26 cellular contexts compared by ENCODE assay signal in genomic region chr13:65532231-65532630, GRCh38.
"Had no signal": no experiment of that assay in that cellular context is flagged by ENCODE, and none has a peak within 500 bp of the region (broad histone marks: within the 10 kb centered on the region; RNA-seq: fewer than 3 reads in every experiment).

No MANE protein-coding gene starts in this region.

- FAIRE-seq: RCC 7860, TTC549 had no signal

- H3K36me3 Mint-ChIP-seq: activated naive CD4-positive, alpha-beta T cell treated with anti-CD3 and anti-CD28 coated beads, Interleukin-2, amount 10 ng/mL, durations not matched to agents 7 days and 5 days; activated naive CD8-positive, alpha-beta T cell treated with anti-CD3 and anti-CD28 coated beads for 36 hours; T-cell had no signal

- H3K27me3 Mint-ChIP-seq: activated B cell treated with CpG ODN at 0.5 μM for 24 hours; activated CD4-positive, alpha-beta memory T cell treated with anti-CD3 and anti-CD28 coated beads, Interleukin-2, amount 10 ng/mL, durations not matched to agents 7 days and 5 days; activated naive CD4-positive, alpha-beta T cell treated with anti-CD3 and anti-CD28 coated beads, Interleukin-2, amount 10 ng/mL, durations not matched to agents 7 days and 5 days; activated naive CD8-positive, alpha-beta T cell treated with anti-CD3 and anti-CD28 coated beads for 36 hours; T-cell had no signal

- ATAC-seq: PC-3, T-cell had no signal

- H3K4me1 Mint-ChIP-seq: activated B cell treated with CpG ODN at 0.5 μM for 24 hours; activated CD4-positive, alpha-beta memory T cell treated with anti-CD3 and anti-CD28 coated beads, Interleukin-2, amount 10 ng/mL, durations not matched to agents 7 days and 5 days; activated naive CD4-positive, alpha-beta T cell treated with anti-CD3 and anti-CD28 coated beads, Interleukin-2, amount 10 ng/mL, durations not matched to agents 7 days and 5 days; activated naive CD8-positive, alpha-beta T cell treated with anti-CD3 and anti-CD28 coated beads for 36 hours; T-cell had no signal

- H3K36me3 ChIP-seq: brain microvascular endothelial cell, cardiac muscle cell had no signal

- DNase-seq: activated B cell treated with CpG ODN at 0.5 μM for 24 hours; activated CD4-positive, alpha-beta memory T cell treated with anti-CD3 and anti-CD28 coated beads, Interleukin-2, amount 10 ng/mL, durations not matched to agents 7 days and 5 days; activated CD4-positive, alpha-beta T cell treated with anti-CD3 and anti-CD28 coated beads for 1 hour; activated CD4-positive, alpha-beta T cell treated with anti-CD3 and anti-CD28 coated beads, Interleukin-2, amount 50 U/mL, for 1 hour; activated gamma-delta T cell treated with Interleukin-2 at 50 U/mL for 16 hours; activated naive CD4-positive, alpha-beta T cell treated with anti-CD3 and anti-CD28 coated beads, Interleukin-2, amount 10 ng/mL, durations not matched to agents 7 days and 5 days; activated naive CD8-positive, alpha-beta T cell treated with anti-CD3 and anti-CD28 coated beads for 36 hours; activated T-cell treated with anti-CD3 and anti-CD28 coated beads for 4 hours; activated T-cell treated with anti-CD3 and anti-CD28 coated beads, Interleukin-2, amount 50 U/mL, for 48 hours; brain microvascular endothelial cell; cerebellar nuclear complex; KBM-7; NCI-H1048; NCI-H1417; NCI-H1930; NCI-H345; NCI-H510A treated with DMSO at 0.1 percent for 48 hours; PC-3; SHP77 treated with DMSO at 0.1 percent for 48 hours; T-cell; T-helper 2 cell; T1000 had no signal

- H3K27me3 ChIP-seq: brain microvascular endothelial cell, cardiac muscle cell had no signal

- H3K4me3 Mint-ChIP-seq: activated B cell treated with CpG ODN at 0.5 μM for 24 hours; activated CD4-positive, alpha-beta memory T cell treated with anti-CD3 and anti-CD28 coated beads, Interleukin-2, amount 10 ng/mL, durations not matched to agents 7 days and 5 days; activated naive CD4-positive, alpha-beta T cell treated with anti-CD3 and anti-CD28 coated beads, Interleukin-2, amount 10 ng/mL, durations not matched to agents 7 days and 5 days; activated naive CD8-positive, alpha-beta T cell treated with anti-CD3 and anti-CD28 coated beads for 36 hours; T-cell had no signal

- H3K4me3 ChIP-seq: cardiac muscle cell had no signal

- H3K27ac Mint-ChIP-seq: activated B cell treated with CpG ODN at 0.5 μM for 24 hours; activated CD4-positive, alpha-beta memory T cell treated with anti-CD3 and anti-CD28 coated beads, Interleukin-2, amount 10 ng/mL, durations not matched to agents 7 days and 5 days; activated naive CD4-positive, alpha-beta T cell treated with anti-CD3 and anti-CD28 coated beads, Interleukin-2, amount 10 ng/mL, durations not matched to agents 7 days and 5 days; activated naive CD8-positive, alpha-beta T cell treated with anti-CD3 and anti-CD28 coated beads for 36 hours; activated T-helper 2 cell treated with anti-CD3 and anti-CD28 coated beads, Interferon-gamma antibody, Interleukin-2, Interleukin-4, amounts not matched to agents 10 μg/mL and 5 μg/mL and 100 μg/mL, durations not matched to agents 14 hours and 24 hours and 36 hours; T-cell had no signal
